ENCODE assay signal across 34 cellular contexts in genomic region chr1:89580036-89580435, GRCh38.
"Had no signal": no experiment of that assay in that cellular context is flagged by ENCODE, and none has a peak within 500 bp of the region (broad histone marks: within the 10 kb centered on the region; RNA-seq: fewer than 3 reads in every experiment).

No MANE protein-coding gene starts in this region.

- H3K9me3 ChIP-seq: adrenal gland had no signal

- H3K4me1 ChIP-seq: adrenal gland had no signal

- H3K27me3 Mint-ChIP-seq: activated B cell treated with CpG ODN at 0.5 μM for 24 hours; activated CD4-positive, alpha-beta memory T cell treated with anti-CD3 and anti-CD28 coated beads for 36 hours; activated CD8-positive, alpha-beta T cell treated with anti-CD3 and anti-CD28 coated beads for 36 hours; activated naive CD8-positive, alpha-beta T cell treated with anti-CD3 and anti-CD28 coated beads for 36 hours; activated T-helper 17 cell treated with anti-CD3 and anti-CD28 coated beads, Interleukin-2, amount 50 U/mL, for 72 hours; brain; central memory CD8-positive, alpha-beta T cell had no signal

- H3K27me3 ChIP-seq: adrenal gland, cardiac muscle cell had no signal

- DNase-seq: activated B cell treated with CpG ODN at 0.5 μM for 24 hours; activated CD4-positive, alpha-beta memory T cell treated with anti-CD3 and anti-CD28 coated beads for 36 hours; activated CD4-positive, alpha-beta T cell treated with anti-CD3 and anti-CD28 coated beads, Interleukin-2, amount 50 U/mL, for 1 hour; activated CD4-positive, alpha-beta T cell treated with anti-CD3 and anti-CD28 coated beads, Interleukin-2, amount 50 U/mL, for 4 hours; activated CD4-positive, CD25-positive, alpha-beta regulatory T cell treated with anti-CD3 and anti-CD28 coated beads, Interleukin-2, amount 50 U/mL, for 72 hours; activated CD8-positive, alpha-beta memory T cell treated with anti-CD3 and anti-CD28 coated beads, Interleukin-2, amount 50 U/mL, for 4 hours; activated CD8-positive, alpha-beta T cell treated with anti-CD3 and anti-CD28 coated beads for 36 hours; activated effector memory CD4-positive, alpha-beta T cell treated with anti-CD3 and anti-CD28 coated beads, Interleukin-2, amount 50 U/mL, for 16 hours; activated gamma-delta T cell treated with Interleukin-2 at 50 U/mL for 16 hours; activated naive CD4-positive, alpha-beta T cell; activated naive CD4-positive, alpha-beta T cell treated with anti-CD3 and anti-CD28 coated beads for 36 hours; activated naive CD4-positive, alpha-beta T cell treated with anti-CD3 and anti-CD28 coated beads, Interleukin-2, amount 50 U/mL, for 16 hours; activated naive CD8-positive, alpha-beta T cell treated with anti-CD3 and anti-CD28 coated beads for 36 hours; activated T-cell treated with anti-CD3 and anti-CD28 coated beads for 4 hours; activated T-cell treated with anti-CD3 and anti-CD28 coated beads, Interleukin-2, amount 50 U/mL, for 1 hour; activated T-cell treated with anti-CD3 and anti-CD28 coated beads, Interleukin-2, amount 50 U/mL, for 72 hours; adrenal gland; amniotic stem cell; aorta; caudate nucleus; cerebellar nuclear complex; SW 1271; T-helper 1 cell; T-helper 2 cell; T-helper 9 cell had no signal

- H3K4me3 Mint-ChIP-seq: activated B cell treated with CpG ODN at 0.5 μM for 24 hours; activated CD4-positive, alpha-beta memory T cell treated with anti-CD3 and anti-CD28 coated beads for 36 hours; activated CD8-positive, alpha-beta T cell treated with anti-CD3 and anti-CD28 coated beads for 36 hours; activated naive CD4-positive, alpha-beta T cell treated with anti-CD3 and anti-CD28 coated beads for 36 hours; activated naive CD8-positive, alpha-beta T cell treated with anti-CD3 and anti-CD28 coated beads for 36 hours; activated T-helper 1 cell treated with anti-CD3 and anti-CD28 coated beads, Interleukin-12 subunit alpha, Interleukin-12 subunit beta, Interleukin-2, Interleukin-4 antibody, amounts not matched to agents 30 ng/mL and 10 ng/mL and 1 ng/mL, durations not matched to agents 14 hours and 24 hours and 36 hours; activated T-helper 17 cell treated with anti-CD3 and anti-CD28 coated beads, Interleukin-2, amount 50 U/mL, for 72 hours; brain; central memory CD8-positive, alpha-beta T cell; T-helper 1 cell treated with Interleukin-12 subunit alpha and Interleukin-12 subunit beta and Interleukin-4 antibody, amounts not matched to agents 30 μg/mL and 1 μg/mL, for 36 hours; T-helper 2 cell treated with Interferon-gamma antibody and Interleukin-4, amounts not matched to agents 5 μg/mL and 100 μg/mL, for 36 hours had no signal

- H3K27ac Mint-ChIP-seq: activated B cell treated with CpG ODN at 0.5 μM for 24 hours; activated CD4-positive, alpha-beta memory T cell treated with anti-CD3 and anti-CD28 coated beads for 36 hours; activated naive CD4-positive, alpha-beta T cell treated with anti-CD3 and anti-CD28 coated beads for 36 hours; activated naive CD8-positive, alpha-beta T cell treated with anti-CD3 and anti-CD28 coated beads for 36 hours; activated T-helper 17 cell treated with anti-CD3 and anti-CD28 coated beads, Interleukin-2, amount 50 U/mL, for 72 hours; T-helper 1 cell treated with Interleukin-12 subunit alpha and Interleukin-12 subunit beta and Interleukin-4 antibody, amounts not matched to agents 30 μg/mL and 1 μg/mL, for 36 hours had no signal

- ATAC-seq: activated CD8-positive, alpha-beta T cell treated with anti-CD3 and anti-CD28 coated beads for 36 hours; activated T-cell treated with anti-CD3 and anti-CD28 coated beads, Interleukin-2, amount 50 U/mL, for 72 hours; activated T-helper 17 cell treated with anti-CD3 and anti-CD28 coated beads, Interleukin-2, amount 50 U/mL, for 72 hours had no signal

- H3K27ac ChIP-seq: adrenal gland, cardiac muscle cell, VCaP had no signal

- H3K4me3 ChIP-seq: adrenal gland, cardiac muscle cell had no signal

- H3K9me3 Mint-ChIP-seq: activated B cell treated with CpG ODN at 0.5 μM for 24 hours; activated CD4-positive, alpha-beta memory T cell treated with anti-CD3 and anti-CD28 coated beads for 36 hours; activated CD8-positive, alpha-beta T cell treated with anti-CD3 and anti-CD28 coated beads for 36 hours; activated naive CD4-positive, alpha-beta T cell treated with anti-CD3 and anti-CD28 coated beads for 36 hours; activated naive CD4-positive, alpha-beta T cell treated with anti-CD3 and anti-CD28 coated beads, Interleukin-2, amount 50 U/mL, for 72 hours; activated naive CD8-positive, alpha-beta T cell treated with anti-CD3 and anti-CD28 coated beads for 36 hours; activated T-cell treated with anti-CD3 and anti-CD28 coated beads, Interleukin-2, amount 50 U/mL, for 72 hours; activated T-helper 1 cell treated with anti-CD3 and anti-CD28 coated beads, Interleukin-12 subunit alpha, Interleukin-12 subunit beta, Interleukin-2, Interleukin-4 antibody, amounts not matched to agents 30 ng/mL and 10 ng/mL and 1 ng/mL, durations not matched to agents 14 hours and 24 hours and 36 hours; activated T-helper 17 cell treated with anti-CD3 and anti-CD28 coated beads, Interleukin-2, amount 50 U/mL, for 72 hours; brain; central memory CD8-positive, alpha-beta T cell; T-helper 1 cell treated with Interleukin-12 subunit alpha and Interleukin-12 subunit beta and Interleukin-4 antibody, amounts not matched to agents 30 μg/mL and 1 μg/mL, for 36 hours; T-helper 2 cell treated with Interferon-gamma antibody and Interleukin-4, amounts not matched to agents 5 μg/mL and 100 μg/mL, for 36 hours had no signal
